In genomic region chr2:143402462-143402861, GRCh38 we compare ENCODE assay signal across 19 cellular contexts.
A peak's percentile ranks its signal among the peaks of the same experiment; 100 is the strongest.
DNase-seq lines count a peak whose midpoint lies in the region; ATAC-seq and TF ChIP-seq lines count a peak whose summit lies in the region.
"Had no signal": no experiment of that assay in that cellular context is flagged by ENCODE, and none has a peak within 500 bp of the region (broad histone marks: within the 10 kb centered on the region; RNA-seq: fewer than 3 reads in every experiment).

No MANE protein-coding gene starts in this region.

- TF ChIP-seq POLR2A in spleen (IDR thresholded peaks at IDR 0.05) = no peak

- 71 to 80% (median 75%) methylated on average over 3 of the region's 3 CpGs for WGBS in spleen, 5 donors

- no peaks in the 10 kb centered on the region for H3K27me3 Mint-ChIP-seq in brain

- H3K27me3 ChIP-seq in spleen (replicated peaks in 1 of 7) = no peaks in the 10 kb centered on the region
- H3K27me3 ChIP-seq: BE2C had no signal

- intact Hi-C loops in spleen (cut with DNase I; ENCODE audit: low total_unique reads) = no loop called here

- DNase-seq in SIG-M5 treated with dmso at 0.1 percent for 504 hours (lab: John Stamatoyannopoulos, UW; ENCODE audit: unreplicated experiment) (peak; percentile 21), SIG-M5 (lab: John Stamatoyannopoulos, UW) (no peak), NOMO-1 treated with dmso at 0.1 percent for 144 hours (lab: John Stamatoyannopoulos, UW; ENCODE audit: unreplicated experiment) (peak; percentile 1), amygdala (lab: John Stamatoyannopoulos, UW) (no peak), HCEC 1CT (no peak), spleen (no peak)
- DNase-seq: ACHN; BE2C; CD8-positive, alpha-beta T cell; COR-L47; DMS153; DMS79 treated with DMSO at 0.1 percent for 48 hours; EL; HFFc6; IMR-90 had no signal

- H3K27ac Mint-ChIP-seq in brain = peak overlapping the region in 3 of 5 experiments; percentile 27 to 94 (median 77)
- H3K27ac Mint-ChIP-seq: HFFc6 had no signal

- H3K9me3 Mint-ChIP-seq in brain = peaks cover 0 to 14% (median 0%) of the 10 kb centered on the region in 5 experiments
- H3K9me3 Mint-ChIP-seq: CD14-positive monocyte; CD8-positive, alpha-beta T cell; HFFc6 had no signal

- H3K9me3 ChIP-seq in spleen = no peaks in the 10 kb centered on the region
- H3K9me3 ChIP-seq: BE2C, HAP-1 had no signal

- no peak for TF ChIP-seq CTCF in brain (conservative IDR thresholded peaks at IDR 0.05)
- TF ChIP-seq CTCF in spleen (IDR thresholded peaks at IDR 0.05 in 8 of 11, conservative IDR thresholded peaks at IDR 0.05 in 3 of 11) = no peak

- no peaks in the 10 kb centered on the region for H3K36me3 ChIP-seq in spleen
- H3K36me3 ChIP-seq: BE2C, HAP-1 had no signal

- ATAC-seq in HG03280 (IDR thresholded peaks at IDR 0.05; ENCODE audit: unreplicated experiment) = no peak
- ATAC-seq: CD8-positive, alpha-beta T cell had no signal

- H3K27ac ChIP-seq in spleen = no peak overlapping the region

- no peak overlapping the region for H3K4me3 ChIP-seq in spleen
- H3K4me3 ChIP-seq: HAP-1 had no signal

- H3K4me1 Mint-ChIP-seq in brain = peaks cover 22% of the 10 kb centered on the region

- H3K4me1 ChIP-seq in spleen = peaks cover 0 to 33% (median 9%) of the 10 kb centered on the region in 6 donors
- H3K4me1 ChIP-seq: BE2C, HAP-1 had no signal

- H3K36me3 Mint-ChIP-seq in brain = no peaks in the 10 kb centered on the region

- H3K4me3 Mint-ChIP-seq in brain = no peak overlapping the region
- H3K4me3 Mint-ChIP-seq: CD14-positive monocyte; CD8-positive, alpha-beta T cell; HFFc6 had no signal

Comparison
In these comparisons a context has a peak if more than half of its experiments do, and no peak if none do; other contexts are left out.
1. DNase-seq: peak in SIG-M5 treated with dmso at 0.1 percent for 504 hours (single experiment) and NOMO-1 treated with dmso at 0.1 percent for 144 hours (single experiment); none in SIG-M5 (single experiment), amygdala (0 of 56), HCEC 1CT (single experiment) and spleen (single experiment).